Comparison of ENCODE assay signal across 19 cellular contexts in the genomic region with DNA sequence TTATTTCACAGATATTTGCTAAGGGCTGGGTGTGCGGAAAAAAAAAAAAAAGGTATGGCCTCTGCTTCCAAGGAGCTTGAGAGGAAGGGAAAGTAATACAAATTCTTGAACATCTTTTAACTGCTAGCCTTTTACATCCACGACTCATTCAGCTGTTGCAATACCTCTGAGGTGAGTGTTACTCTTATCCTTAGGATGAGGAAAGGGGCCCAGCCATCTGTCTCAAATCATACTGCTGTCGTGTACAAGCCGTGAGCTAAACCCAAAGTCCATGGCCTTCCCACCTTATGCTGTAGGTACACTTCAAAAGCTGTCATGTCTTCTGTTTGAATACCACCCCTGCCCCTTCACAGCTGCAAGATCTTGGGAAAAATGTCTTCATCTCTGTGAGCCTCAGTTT.
A peak's percentile ranks its signal among the peaks of the same experiment; 100 is the strongest.
DNase-seq lines count a peak whose midpoint lies in the region; ATAC-seq and TF ChIP-seq lines count a peak whose summit lies in the region.
"Had no signal": no experiment of that assay in that cellular context is flagged by ENCODE, and none has a peak within 500 bp of the region (broad histone marks: within the 10 kb centered on the region; RNA-seq: fewer than 3 reads in every experiment).

No MANE protein-coding gene starts in this region.

- no peak for TF ChIP-seq EP300 in SK-N-SH (IDR thresholded peaks at IDR 0.05; ENCODE audit: borderline replicate concordance in 1 of 2, low read depth in 1 of 2, low read length in 1 of 2)

- no peak for TF ChIP-seq POLR2A in uterus (IDR thresholded peaks at IDR 0.05)

- H3F3A ChIP-seq in SK-N-SH (replicated peaks; ENCODE audit: insufficient read depth): no peaks in the 10 kb centered on the region

- no peak for TF ChIP-seq RAD21 in SK-N-SH (IDR thresholded peaks at IDR 0.05; ENCODE audit: low read length)

- ATAC-seq in SK-N-SH treated with all-trans-retinoic acid at 6 μM for 48 hours (no peak), HG03378 (IDR thresholded peaks at IDR 0.05; ENCODE audit: unreplicated experiment) (no peak)
- ATAC-seq: CD8-positive, alpha-beta T cell; GM12878 had no signal

- no peak overlapping the region for H3K9ac ChIP-seq in SK-N-SH
- H3K9ac ChIP-seq: BLaER1 had no signal

- POLR2A ChIA-PET in SK-N-SH (lab: Yijun Ruan, JAX): no interaction called here

- H3K4me3 ChIP-seq in SK-N-SH (ENCODE audit: low read depth in 2 of 2, low read length in 1 of 2) (no peak overlapping the region), WERI-Rb-1 (ENCODE audit: low read depth, low read length) (no peak overlapping the region), fibroblast of villous mesenchyme (ENCODE audit: low read depth, low read length) (no peak overlapping the region), skeletal muscle cell (ENCODE audit: low read depth, low read length) (no peak overlapping the region), uterus (no peak overlapping the region)
- H3K4me3 ChIP-seq: BLaER1, GM12878, K562 had no signal

- CTCF ChIA-PET in SK-N-SH (lab: Yijun Ruan, JAX): no interaction called here

- no peak for TF ChIP-seq CTCF in SK-N-SH (IDR thresholded peaks at IDR 0.05)
- TF ChIP-seq CTCF in WERI-Rb-1 (IDR thresholded peaks at IDR 0.05; ENCODE audit: low read depth, low read length): no peak
- TF ChIP-seq CTCF in fibroblast of villous mesenchyme (IDR thresholded peaks at IDR 0.05; ENCODE audit: insufficient read depth, low read depth, low read length): no peak
- TF ChIP-seq CTCF in uterus (IDR thresholded peaks at IDR 0.05): no peak

- no peaks in the 10 kb centered on the region for H4K20me1 ChIP-seq in SK-N-SH (ENCODE audit: insufficient read depth)
- H4K20me1 ChIP-seq: BLaER1 had no signal

- H3K36me3 ChIP-seq in SK-N-SH (replicated peaks in 1 of 2; ENCODE audit: control insufficient read depth in 1 of 2, insufficient read depth in 2 of 2, low read length in 1 of 2) (no peaks in the 10 kb centered on the region), WERI-Rb-1 (no peaks in the 10 kb centered on the region), uterus (no peaks in the 10 kb centered on the region)
- H3K36me3 ChIP-seq: BLaER1 had no signal

- no peaks in the 10 kb centered on the region for H3K79me2 ChIP-seq in SK-N-SH (ENCODE audit: insufficient read depth)

- no peak overlapping the region for H2AFZ ChIP-seq in SK-N-SH (ENCODE audit: low read depth)

- H3K9me2 ChIP-seq in SK-N-SH: no peaks in the 10 kb centered on the region

- intact Hi-C loops in uterus (cut with DNase I; ENCODE audit: low total_unique reads): no loop called here

- H3K4me2 ChIP-seq in SK-N-SH: no peak overlapping the region
- H3K4me2 ChIP-seq: BLaER1 had no signal

- no peak for DNase-seq in SK-N-SH
- peak; percentile 5 for DNase-seq in WERI-Rb-1
- peak; percentile 25 for DNase-seq in fibroblast of villous mesenchyme (ENCODE audit: low read depth)
- peak; percentile 19 for DNase-seq in skeletal muscle cell (ENCODE audit: low read depth)
- no peak for DNase-seq in uterus
- no peak for DNase-seq in NCI-H1694 treated with DMSO at 0.1 percent for 48 hours (lab: John Stamatoyannopoulos, UW)
- DNase-seq: 8988T; CD8-positive, alpha-beta T cell; GDM1; NCI-H2029; NCI-H526 treated with DMSO at 0.1 percent for 48 hours; RPMI8226; SIG-M5 had no signal

- 43% methylated on average over 4 of the region's 4 CpGs for WGBS in SK-N-SH (ENCODE audit: low lambda C conversion rate)

- H3K27ac ChIP-seq in SK-N-SH (ENCODE audit: low read depth in 2 of 2, low read length in 1 of 2) (no peak overlapping the region), WERI-Rb-1 (no peak overlapping the region), uterus (no peak overlapping the region)
- H3K27ac ChIP-seq: BLaER1, HL-60 had no signal

- H3K9me3 ChIP-seq in SK-N-SH (no peaks in the 10 kb centered on the region), WERI-Rb-1 (ENCODE audit: severe bottlenecking) (no peaks in the 10 kb centered on the region), uterus (no peaks in the 10 kb centered on the region)

- H3K27me3 ChIP-seq in SK-N-SH (ENCODE audit: insufficient read depth) (no peaks in the 10 kb centered on the region), WERI-Rb-1 (ENCODE audit: insufficient read depth, low read depth, severe bottlenecking) (no peaks in the 10 kb centered on the region), uterus (no peaks in the 10 kb centered on the region)
- H3K27me3 ChIP-seq: BLaER1 had no signal

- H3K4me1 ChIP-seq in SK-N-SH (ENCODE audit: control insufficient read depth in 1 of 2, insufficient read depth in 2 of 2, low read depth in 1 of 2, low read length in 1 of 2): no peaks in the 10 kb centered on the region
- H3K4me1 ChIP-seq in uterus: no peaks in the 10 kb centered on the region

TF ChIP-seq in SK-N-SH, 30 proteins besides CTCF, POLR2A, EP300 and RAD21 (continues in another document):
- no peak for TF ChIP-seq YY1 (IDR thresholded peaks at IDR 0.05; ENCODE audit: low read depth)
- no peak for TF ChIP-seq NFIC (IDR thresholded peaks at IDR 0.05; ENCODE audit: borderline replicate concordance)
- TF ChIP-seq ELF1 (IDR thresholded peaks at IDR 0.05): no peak
- no peak for TF ChIP-seq TEAD4 (IDR thresholded peaks at IDR 0.05; ENCODE audit: borderline replicate concordance, insufficient read depth)
- 0 out of 2 replicates have a peak, but pooled peaks have one; percentile 21 for TF ChIP-seq TCF12 (IDR thresholded peaks at IDR 0.05)
- no peak for TF ChIP-seq MEF2A (IDR thresholded peaks at IDR 0.05; ENCODE audit: borderline replicate concordance, low read depth)
- no peak for TF ChIP-seq TAF1 (IDR thresholded peaks at IDR 0.05; ENCODE audit: borderline replicate concordance, low read depth, low read length)
- TF ChIP-seq GABPA (IDR thresholded peaks at IDR 0.05; ENCODE audit: low read depth): no peak
- no peak for TF ChIP-seq PBX3 (IDR thresholded peaks at IDR 0.05)
- no peak for TF ChIP-seq RFX5 (IDR thresholded peaks at IDR 0.05; ENCODE audit: low read length)
- TF ChIP-seq MXI1 (IDR thresholded peaks at IDR 0.05; ENCODE audit: low read depth, low read length): no peak
- no peak for TF ChIP-seq NRF1 (IDR thresholded peaks at IDR 0.05; ENCODE audit: low read depth, low read length)
- TF ChIP-seq FOXM1 (IDR thresholded peaks at IDR 0.05; ENCODE audit: low read depth): no peak
- TF ChIP-seq SIN3A (IDR thresholded peaks at IDR 0.05; ENCODE audit: borderline replicate concordance, low read depth, low read length): no peak
- TF ChIP-seq FOXJ3 (CRISPR knock-in tag; IDR thresholded peaks at IDR 0.05): no peak

TF ChIP-seq in SK-N-SH treated with all-trans-retinoic acid at 6 μM for 48 hours, 23 proteins besides CTCF, POLR2A, EP300 and RAD21 (continues in another document):
- TF ChIP-seq ZNF8 (CRISPR knock-in tag; IDR thresholded peaks at IDR 0.05): no peak
- TF ChIP-seq ARNTL (CRISPR knock-in tag; IDR thresholded peaks at IDR 0.05; ENCODE audit: borderline replicate concordance, low read depth): no peak
- TF ChIP-seq, protein P1, sequence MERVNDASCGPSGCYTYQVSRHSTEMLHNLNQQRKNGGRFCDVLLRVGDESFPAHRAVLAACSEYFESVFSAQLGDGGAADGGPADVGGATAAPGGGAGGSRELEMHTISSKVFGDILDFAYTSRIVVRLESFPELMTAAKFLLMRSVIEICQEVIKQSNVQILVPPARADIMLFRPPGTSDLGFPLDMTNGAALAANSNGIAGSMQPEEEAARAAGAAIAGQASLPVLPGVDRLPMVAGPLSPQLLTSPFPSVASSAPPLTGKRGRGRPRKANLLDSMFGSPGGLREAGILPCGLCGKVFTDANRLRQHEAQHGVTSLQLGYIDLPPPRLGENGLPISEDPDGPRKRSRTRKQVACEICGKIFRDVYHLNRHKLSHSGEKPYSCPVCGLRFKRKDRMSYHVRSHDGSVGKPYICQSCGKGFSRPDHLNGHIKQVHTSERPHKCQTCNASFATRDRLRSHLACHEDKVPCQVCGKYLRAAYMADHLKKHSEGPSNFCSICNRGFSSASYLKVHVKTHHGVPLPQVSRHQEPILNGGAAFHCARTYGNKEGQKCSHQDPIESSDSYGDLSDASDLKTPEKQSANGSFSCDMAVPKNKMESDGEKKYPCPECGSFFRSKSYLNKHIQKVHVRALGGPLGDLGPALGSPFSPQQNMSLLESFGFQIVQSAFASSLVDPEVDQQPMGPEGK (CRISPR knock-in tag; IDR thresholded peaks at IDR 0.05; ENCODE audit: borderline replicate concordance): no peak
- no peak for TF ChIP-seq TCF4 (CRISPR knock-in tag; IDR thresholded peaks at IDR 0.05; ENCODE audit: borderline replicate concordance)
- TF ChIP-seq BACH2 (CRISPR knock-in tag; IDR thresholded peaks at IDR 0.05; ENCODE audit: borderline replicate concordance): no peak
- no peak for TF ChIP-seq ZNF70 (CRISPR knock-in tag; IDR thresholded peaks at IDR 0.05)
- TF ChIP-seq TSHZ2 (CRISPR knock-in tag; IDR thresholded peaks at IDR 0.05): no peak

Comparison
In these comparisons a context has a peak if more than half of its experiments do, and no peak if none do; other contexts are left out.
1. DNase-seq: peak in WERI-Rb-1 (single experiment), fibroblast of villous mesenchyme (single experiment) and skeletal muscle cell (single experiment); none in SK-N-SH (single experiment), uterus (0 of 2) and NCI-H1694 treated with DMSO at 0.1 percent for 48 hours (single experiment).